ENCODE assay signal across 2 cellular contexts in the genomic region with DNA sequence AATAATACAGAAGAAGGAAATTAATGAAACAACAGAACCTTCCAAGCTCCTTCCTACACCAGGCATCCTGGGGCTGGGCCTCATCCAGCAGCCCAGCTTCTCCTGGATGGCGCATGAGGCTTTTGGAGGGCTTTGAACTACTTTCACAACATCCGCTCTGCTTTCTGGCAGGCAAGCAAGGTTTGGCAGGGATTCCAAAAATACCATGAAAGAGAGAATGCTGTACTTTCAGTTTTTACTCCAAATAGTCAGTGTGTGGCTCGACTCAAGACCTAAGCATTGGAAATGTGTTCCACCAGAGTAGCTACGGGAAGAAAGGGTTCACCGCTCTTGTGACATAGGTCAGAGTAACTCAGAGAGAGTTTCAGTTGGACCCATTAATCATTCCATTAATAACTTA.
TF ChIP-seq lines count a peak whose summit lies in the region.

No MANE protein-coding gene starts in this region.

TF ChIP-seq in liver, 16 proteins besides CTCF, POLR2A, EP300 and RAD21 (continued from another document):
- TF ChIP-seq, protein P1, sequence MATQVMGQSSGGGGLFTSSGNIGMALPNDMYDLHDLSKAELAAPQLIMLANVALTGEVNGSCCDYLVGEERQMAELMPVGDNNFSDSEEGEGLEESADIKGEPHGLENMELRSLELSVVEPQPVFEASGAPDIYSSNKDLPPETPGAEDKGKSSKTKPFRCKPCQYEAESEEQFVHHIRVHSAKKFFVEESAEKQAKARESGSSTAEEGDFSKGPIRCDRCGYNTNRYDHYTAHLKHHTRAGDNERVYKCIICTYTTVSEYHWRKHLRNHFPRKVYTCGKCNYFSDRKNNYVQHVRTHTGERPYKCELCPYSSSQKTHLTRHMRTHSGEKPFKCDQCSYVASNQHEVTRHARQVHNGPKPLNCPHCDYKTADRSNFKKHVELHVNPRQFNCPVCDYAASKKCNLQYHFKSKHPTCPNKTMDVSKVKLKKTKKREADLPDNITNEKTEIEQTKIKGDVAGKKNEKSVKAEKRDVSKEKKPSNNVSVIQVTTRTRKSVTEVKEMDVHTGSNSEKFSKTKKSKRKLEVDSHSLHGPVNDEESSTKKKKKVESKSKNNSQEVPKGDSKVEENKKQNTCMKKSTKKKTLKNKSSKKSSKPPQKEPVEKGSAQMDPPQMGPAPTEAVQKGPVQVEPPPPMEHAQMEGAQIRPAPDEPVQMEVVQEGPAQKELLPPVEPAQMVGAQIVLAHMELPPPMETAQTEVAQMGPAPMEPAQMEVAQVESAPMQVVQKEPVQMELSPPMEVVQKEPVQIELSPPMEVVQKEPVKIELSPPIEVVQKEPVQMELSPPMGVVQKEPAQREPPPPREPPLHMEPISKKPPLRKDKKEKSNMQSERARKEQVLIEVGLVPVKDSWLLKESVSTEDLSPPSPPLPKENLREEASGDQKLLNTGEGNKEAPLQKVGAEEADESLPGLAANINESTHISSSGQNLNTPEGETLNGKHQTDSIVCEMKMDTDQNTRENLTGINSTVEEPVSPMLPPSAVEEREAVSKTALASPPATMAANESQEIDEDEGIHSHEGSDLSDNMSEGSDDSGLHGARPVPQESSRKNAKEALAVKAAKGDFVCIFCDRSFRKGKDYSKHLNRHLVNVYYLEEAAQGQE (IDR thresholded peaks at IDR 0.05) = peak; percentile 72
- TF ChIP-seq EGR1 (IDR thresholded peaks at IDR 0.05; ENCODE audit: low read depth in 2 of 2) (no peak), NR2F2 (IDR thresholded peaks at IDR 0.05) (peak; percentile 84), HNF4G (IDR thresholded peaks at IDR 0.05) (no peak), FOXA2 (IDR thresholded peaks at IDR 0.05) (no peak), JUND (IDR thresholded peaks at IDR 0.05) (peak in 1 of 2 donors; percentile 18), GABPA (IDR thresholded peaks at IDR 0.05 in 1 of 2, conservative IDR thresholded peaks at IDR 0.05 in 1 of 2) (peak; percentile 25 to 78), YY1 (IDR thresholded peaks at IDR 0.05) (peak; percentile 65), TAF1 (conservative IDR thresholded peaks at IDR 0.05) (peak; percentile 43), SP1 (IDR thresholded peaks at IDR 0.05) (peak; percentile 60), HNF4A (conservative IDR thresholded peaks at IDR 0.05) (peak; percentile 48 to 57)
- TF ChIP-seq, protein P2, sequence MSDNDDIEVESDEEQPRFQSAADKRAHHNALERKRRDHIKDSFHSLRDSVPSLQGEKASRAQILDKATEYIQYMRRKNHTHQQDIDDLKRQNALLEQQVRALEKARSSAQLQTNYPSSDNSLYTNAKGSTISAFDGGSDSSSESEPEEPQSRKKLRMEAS (IDR thresholded peaks at IDR 0.05) = peak; percentile 81
- TF ChIP-seq, protein P3, sequence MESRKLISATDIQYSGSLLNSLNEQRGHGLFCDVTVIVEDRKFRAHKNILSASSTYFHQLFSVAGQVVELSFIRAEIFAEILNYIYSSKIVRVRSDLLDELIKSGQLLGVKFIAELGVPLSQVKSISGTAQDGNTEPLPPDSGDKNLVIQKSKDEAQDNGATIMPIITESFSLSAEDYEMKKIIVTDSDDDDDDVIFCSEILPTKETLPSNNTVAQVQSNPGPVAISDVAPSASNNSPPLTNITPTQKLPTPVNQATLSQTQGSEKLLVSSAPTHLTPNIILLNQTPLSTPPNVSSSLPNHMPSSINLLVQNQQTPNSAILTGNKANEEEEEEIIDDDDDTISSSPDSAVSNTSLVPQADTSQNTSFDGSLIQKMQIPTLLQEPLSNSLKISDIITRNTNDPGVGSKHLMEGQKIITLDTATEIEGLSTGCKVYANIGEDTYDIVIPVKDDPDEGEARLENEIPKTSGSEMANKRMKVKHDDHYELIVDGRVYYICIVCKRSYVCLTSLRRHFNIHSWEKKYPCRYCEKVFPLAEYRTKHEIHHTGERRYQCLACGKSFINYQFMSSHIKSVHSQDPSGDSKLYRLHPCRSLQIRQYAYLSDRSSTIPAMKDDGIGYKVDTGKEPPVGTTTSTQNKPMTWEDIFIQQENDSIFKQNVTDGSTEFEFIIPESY (IDR thresholded peaks at IDR 0.05) = no peak
- TF ChIP-seq, protein P4, sequence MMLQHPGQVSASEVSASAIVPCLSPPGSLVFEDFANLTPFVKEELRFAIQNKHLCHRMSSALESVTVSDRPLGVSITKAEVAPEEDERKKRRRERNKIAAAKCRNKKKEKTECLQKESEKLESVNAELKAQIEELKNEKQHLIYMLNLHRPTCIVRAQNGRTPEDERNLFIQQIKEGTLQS (IDR thresholded peaks at IDR 0.05) = no peak

TF ChIP-seq in HepG2, 621 proteins besides CTCF, POLR2A, EP300 and RAD21 (continued from another document):
- TF ChIP-seq RARA (CRISPR knock-in tag; IDR thresholded peaks at IDR 0.05) (no peak), CC2D1A (CRISPR knock-in tag; IDR thresholded peaks at IDR 0.05) (no peak), ZNF10 (CRISPR knock-in tag; IDR thresholded peaks at IDR 0.05; ENCODE audit: borderline replicate concordance, low read depth) (no peak), ZNF709 (CRISPR knock-in tag; IDR thresholded peaks at IDR 0.05) (no peak)
- TF ChIP-seq, protein P5, sequence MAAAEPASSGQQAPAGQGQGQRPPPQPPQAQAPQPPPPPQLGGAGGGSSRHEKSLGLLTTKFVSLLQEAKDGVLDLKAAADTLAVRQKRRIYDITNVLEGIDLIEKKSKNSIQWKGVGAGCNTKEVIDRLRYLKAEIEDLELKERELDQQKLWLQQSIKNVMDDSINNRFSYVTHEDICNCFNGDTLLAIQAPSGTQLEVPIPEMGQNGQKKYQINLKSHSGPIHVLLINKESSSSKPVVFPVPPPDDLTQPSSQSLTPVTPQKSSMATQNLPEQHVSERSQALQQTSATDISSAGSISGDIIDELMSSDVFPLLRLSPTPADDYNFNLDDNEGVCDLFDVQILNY (CRISPR knock-in tag; conservative IDR thresholded peaks at IDR 0.05) = no peak
- TF ChIP-seq, protein P6, sequence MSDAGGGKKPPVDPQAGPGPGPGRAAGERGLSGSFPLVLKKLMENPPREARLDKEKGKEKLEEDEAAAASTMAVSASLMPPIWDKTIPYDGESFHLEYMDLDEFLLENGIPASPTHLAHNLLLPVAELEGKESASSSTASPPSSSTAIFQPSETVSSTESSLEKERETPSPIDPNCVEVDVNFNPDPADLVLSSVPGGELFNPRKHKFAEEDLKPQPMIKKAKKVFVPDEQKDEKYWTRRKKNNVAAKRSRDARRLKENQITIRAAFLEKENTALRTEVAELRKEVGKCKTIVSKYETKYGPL (CRISPR knock-in tag; IDR thresholded peaks at IDR 0.05) = no peak
- TF ChIP-seq, protein P7, sequence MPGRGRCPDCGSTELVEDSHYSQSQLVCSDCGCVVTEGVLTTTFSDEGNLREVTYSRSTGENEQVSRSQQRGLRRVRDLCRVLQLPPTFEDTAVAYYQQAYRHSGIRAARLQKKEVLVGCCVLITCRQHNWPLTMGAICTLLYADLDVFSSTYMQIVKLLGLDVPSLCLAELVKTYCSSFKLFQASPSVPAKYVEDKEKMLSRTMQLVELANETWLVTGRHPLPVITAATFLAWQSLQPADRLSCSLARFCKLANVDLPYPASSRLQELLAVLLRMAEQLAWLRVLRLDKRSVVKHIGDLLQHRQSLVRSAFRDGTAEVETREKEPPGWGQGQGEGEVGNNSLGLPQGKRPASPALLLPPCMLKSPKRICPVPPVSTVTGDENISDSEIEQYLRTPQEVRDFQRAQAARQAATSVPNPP (CRISPR knock-in tag; IDR thresholded peaks at IDR 0.05) = no peak
- TF ChIP-seq, protein P8, sequence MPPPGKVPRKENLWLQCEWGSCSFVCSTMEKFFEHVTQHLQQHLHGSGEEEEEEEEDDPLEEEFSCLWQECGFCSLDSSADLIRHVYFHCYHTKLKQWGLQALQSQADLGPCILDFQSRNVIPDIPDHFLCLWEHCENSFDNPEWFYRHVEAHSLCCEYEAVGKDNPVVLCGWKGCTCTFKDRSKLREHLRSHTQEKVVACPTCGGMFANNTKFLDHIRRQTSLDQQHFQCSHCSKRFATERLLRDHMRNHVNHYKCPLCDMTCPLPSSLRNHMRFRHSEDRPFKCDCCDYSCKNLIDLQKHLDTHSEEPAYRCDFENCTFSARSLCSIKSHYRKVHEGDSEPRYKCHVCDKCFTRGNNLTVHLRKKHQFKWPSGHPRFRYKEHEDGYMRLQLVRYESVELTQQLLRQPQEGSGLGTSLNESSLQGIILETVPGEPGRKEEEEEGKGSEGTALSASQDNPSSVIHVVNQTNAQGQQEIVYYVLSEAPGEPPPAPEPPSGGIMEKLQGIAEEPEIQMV (CRISPR knock-in tag; IDR thresholded peaks at IDR 0.05; ENCODE audit: low read depth) = no peak
- TF ChIP-seq, protein P9, sequence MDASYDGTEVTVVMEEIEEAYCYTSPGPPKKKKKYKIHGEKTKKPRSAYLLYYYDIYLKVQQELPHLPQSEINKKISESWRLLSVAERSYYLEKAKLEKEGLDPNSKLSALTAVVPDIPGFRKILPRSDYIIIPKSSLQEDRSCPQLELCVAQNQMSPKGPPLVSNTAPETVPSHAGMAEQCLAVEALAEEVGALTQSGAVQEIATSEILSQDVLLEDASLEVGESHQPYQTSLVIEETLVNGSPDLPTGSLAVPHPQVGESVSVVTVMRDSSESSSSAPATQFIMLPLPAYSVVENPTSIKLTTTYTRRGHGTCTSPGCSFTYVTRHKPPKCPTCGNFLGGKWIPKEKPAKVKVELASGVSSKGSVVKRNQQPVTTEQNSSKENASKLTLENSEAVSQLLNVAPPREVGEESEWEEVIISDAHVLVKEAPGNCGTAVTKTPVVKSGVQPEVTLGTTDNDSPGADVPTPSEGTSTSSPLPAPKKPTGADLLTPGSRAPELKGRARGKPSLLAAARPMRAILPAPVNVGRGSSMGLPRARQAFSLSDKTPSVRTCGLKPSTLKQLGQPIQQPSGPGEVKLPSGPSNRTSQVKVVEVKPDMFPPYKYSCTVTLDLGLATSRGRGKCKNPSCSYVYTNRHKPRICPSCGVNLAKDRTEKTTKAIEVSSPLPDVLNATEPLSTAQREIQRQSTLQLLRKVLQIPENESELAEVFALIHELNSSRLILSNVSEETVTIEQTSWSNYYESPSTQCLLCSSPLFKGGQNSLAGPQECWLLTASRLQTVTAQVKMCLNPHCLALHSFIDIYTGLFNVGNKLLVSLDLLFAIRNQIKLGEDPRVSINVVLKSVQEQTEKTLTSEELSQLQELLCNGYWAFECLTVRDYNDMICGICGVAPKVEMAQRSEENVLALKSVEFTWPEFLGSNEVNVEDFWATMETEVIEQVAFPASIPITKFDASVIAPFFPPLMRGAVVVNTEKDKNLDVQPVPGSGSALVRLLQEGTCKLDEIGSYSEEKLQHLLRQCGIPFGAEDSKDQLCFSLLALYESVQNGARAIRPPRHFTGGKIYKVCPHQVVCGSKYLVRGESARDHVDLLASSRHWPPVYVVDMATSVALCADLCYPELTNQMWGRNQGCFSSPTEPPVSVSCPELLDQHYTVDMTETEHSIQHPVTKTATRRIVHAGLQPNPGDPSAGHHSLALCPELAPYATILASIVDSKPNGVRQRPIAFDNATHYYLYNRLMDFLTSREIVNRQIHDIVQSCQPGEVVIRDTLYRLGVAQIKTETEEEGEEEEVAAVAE (CRISPR knock-in tag; IDR thresholded peaks at IDR 0.05; ENCODE audit: borderline replicate concordance) = no peak
- TF ChIP-seq, protein P10, sequence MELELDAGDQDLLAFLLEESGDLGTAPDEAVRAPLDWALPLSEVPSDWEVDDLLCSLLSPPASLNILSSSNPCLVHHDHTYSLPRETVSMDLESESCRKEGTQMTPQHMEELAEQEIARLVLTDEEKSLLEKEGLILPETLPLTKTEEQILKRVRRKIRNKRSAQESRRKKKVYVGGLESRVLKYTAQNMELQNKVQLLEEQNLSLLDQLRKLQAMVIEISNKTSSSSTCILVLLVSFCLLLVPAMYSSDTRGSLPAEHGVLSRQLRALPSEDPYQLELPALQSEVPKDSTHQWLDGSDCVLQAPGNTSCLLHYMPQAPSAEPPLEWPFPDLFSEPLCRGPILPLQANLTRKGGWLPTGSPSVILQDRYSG (CRISPR knock-in tag; IDR thresholded peaks at IDR 0.05) = no peak
- TF ChIP-seq, protein P11, sequence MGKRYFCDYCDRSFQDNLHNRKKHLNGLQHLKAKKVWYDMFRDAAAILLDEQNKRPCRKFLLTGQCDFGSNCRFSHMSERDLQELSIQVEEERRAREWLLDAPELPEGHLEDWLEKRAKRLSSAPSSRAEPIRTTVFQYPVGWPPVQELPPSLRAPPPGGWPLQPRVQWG (CRISPR knock-in tag; IDR thresholded peaks at IDR 0.05; ENCODE audit: borderline replicate concordance, low read depth) = no peak
